In genomic region chr10:51313259-51313658, GRCh38 we compare ENCODE assay signal across 25 cellular contexts.
DNase-seq lines count a peak whose midpoint lies in the region; ATAC-seq, FAIRE-seq and TF ChIP-seq lines count a peak whose summit lies in the region.
"Had no signal": no experiment of that assay in that cellular context is flagged by ENCODE, and none has a peak within 500 bp of the region (broad histone marks: within the 10 kb centered on the region; RNA-seq: fewer than 3 reads in every experiment).

No MANE protein-coding gene starts in this region.

- CTCF ChIA-PET in activated CD4-positive, alpha-beta memory T cell treated with anti-CD3 and anti-CD28 coated beads, Interleukin-2, amount 10 ng/mL, durations not matched to agents 7 days and 5 days (lab: Charles Lee): no interaction called here
- CTCF ChIA-PET in activated CD4-positive, alpha-beta memory T cell treated with anti-CD3 and anti-CD28 coated beads for 36 hours (lab: Charles Lee): no interaction called here

- no peaks in the 10 kb centered on the region for H3K79me2 ChIP-seq in hepatocyte

- DNase-seq in hepatocyte (ENCODE audit: low spot score) (peak; percentile 25), mesothelial cell of epicardium (ENCODE audit: low spot score in 2 of 2, unreplicated experiment in 2 of 2) (no peak), small intestine (peak; percentile 60), left cardiac atrium (no peak), uterus (no peak)
- no peak for DNase-seq in activated CD4-positive, alpha-beta memory T cell treated with anti-CD3 and anti-CD28 coated beads, Interleukin-2, amount 10 ng/mL, durations not matched to agents 7 days and 5 days
- no peak for DNase-seq in activated CD4-positive, alpha-beta memory T cell treated with anti-CD3 and anti-CD28 coated beads for 36 hours
- DNase-seq: 8988T; ACHN; AML-193; Caco-2; Calu3; CD4-positive, alpha-beta T cell; CD8-positive, alpha-beta T cell; DMS79 treated with DMSO at 0.1 percent for 48 hours; GF-D8 had no signal

- H3K27ac ChIP-seq in hepatocyte: peak overlapping the region; percentile 46
- H3K27ac ChIP-seq in small intestine (ENCODE audit: low read depth in 1 of 2, low read length in 1 of 2): no peak overlapping the region
- peak overlapping the region in 1 of 2 donors; percentile 22 for H3K27ac ChIP-seq in uterus
- H3K27ac ChIP-seq: BLaER1 treated with 17β-estradiol and CSF1 and Interleukin-3, amounts not matched to agents 10 nM and 100 nM; C4-2B had no signal

- peaks cover 8% of the 10 kb centered on the region for H3K36me3 Mint-ChIP-seq in mesothelial cell of epicardium
- H3K36me3 Mint-ChIP-seq in nephron (ENCODE audit: low read depth): no peaks in the 10 kb centered on the region
- H3K36me3 Mint-ChIP-seq in activated CD4-positive, alpha-beta memory T cell treated with anti-CD3 and anti-CD28 coated beads, Interleukin-2, amount 10 ng/mL, durations not matched to agents 7 days and 5 days (ENCODE audit: low read depth): no peaks in the 10 kb centered on the region
- H3K36me3 Mint-ChIP-seq in activated CD4-positive, alpha-beta memory T cell treated with anti-CD3 and anti-CD28 coated beads for 36 hours: no peaks in the 10 kb centered on the region
- H3K36me3 Mint-ChIP-seq: CD8-positive, alpha-beta T cell had no signal

- H3K4me1 ChIP-seq in hepatocyte (ENCODE audit: insufficient read depth) (peaks cover 3% of the 10 kb centered on the region), small intestine (ENCODE audit: control insufficient read depth in 2 of 2, insufficient read depth in 1 of 2, low read depth in 1 of 2, low read length in 1 of 2) (peaks cover 0 to 7% of the 10 kb centered on the region in 2 donors), uterus (no peaks in the 10 kb centered on the region)
- H3K4me1 ChIP-seq: BLaER1 treated with 17β-estradiol and CSF1 and Interleukin-3, amounts not matched to agents 10 nM and 100 nM had no signal

- intact Hi-C loops in left cardiac atrium (cut with DNase I): no loop called here
- intact Hi-C loops in activated CD4-positive, alpha-beta memory T cell treated with anti-CD3 and anti-CD28 coated beads for 36 hours (cut with micrococcal nuclease): no loop called here
- intact Hi-C loops in uterus (cut with DNase I; ENCODE audit: low total_unique reads): no loop called here

- H3K4me1 Mint-ChIP-seq in mesothelial cell of epicardium (peaks cover 34% of the 10 kb centered on the region), nephron (peaks cover 55% of the 10 kb centered on the region)
- H3K4me1 Mint-ChIP-seq in activated CD4-positive, alpha-beta memory T cell treated with anti-CD3 and anti-CD28 coated beads, Interleukin-2, amount 10 ng/mL, durations not matched to agents 7 days and 5 days: no peaks in the 10 kb centered on the region
- no peaks in the 10 kb centered on the region for H3K4me1 Mint-ChIP-seq in activated CD4-positive, alpha-beta memory T cell treated with anti-CD3 and anti-CD28 coated beads for 36 hours (ENCODE audit: low read depth)
- H3K4me1 Mint-ChIP-seq: B cell had no signal

- TF ChIP-seq POLR2A in uterus (IDR thresholded peaks at IDR 0.05): no peak

- no peak for TF ChIP-seq CTCF in hepatocyte (IDR thresholded peaks at IDR 0.05; ENCODE audit: poor library complexity)
- no peak for TF ChIP-seq CTCF in mesothelial cell of epicardium (IDR thresholded peaks at IDR 0.05; ENCODE audit: unreplicated experiment)
- TF ChIP-seq CTCF in nephron (IDR thresholded peaks at IDR 0.05; ENCODE audit: unreplicated experiment in 3 of 3): no peak
- TF ChIP-seq CTCF in uterus (IDR thresholded peaks at IDR 0.05): no peak

- H3K27me3 Mint-ChIP-seq in mesothelial cell of epicardium (ENCODE audit: low read depth) (no peaks in the 10 kb centered on the region), nephron (ENCODE audit: low read depth) (no peaks in the 10 kb centered on the region)
- H3K27me3 Mint-ChIP-seq in activated CD4-positive, alpha-beta memory T cell treated with anti-CD3 and anti-CD28 coated beads, Interleukin-2, amount 10 ng/mL, durations not matched to agents 7 days and 5 days: no peaks in the 10 kb centered on the region
- H3K27me3 Mint-ChIP-seq in activated CD4-positive, alpha-beta memory T cell treated with anti-CD3 and anti-CD28 coated beads for 36 hours: no peaks in the 10 kb centered on the region
- H3K27me3 Mint-ChIP-seq: B cell; CD4-positive, alpha-beta T cell had no signal

- H3K9me2 ChIP-seq in hepatocyte (replicated peaks; ENCODE audit: insufficient read depth): no peaks in the 10 kb centered on the region

- no peak for ATAC-seq in left cardiac atrium
- ATAC-seq: CD8-positive, alpha-beta T cell had no signal

- H3K4me3 Mint-ChIP-seq in mesothelial cell of epicardium (no peak overlapping the region), nephron (no peak overlapping the region)
- H3K4me3 Mint-ChIP-seq in activated CD4-positive, alpha-beta memory T cell treated with anti-CD3 and anti-CD28 coated beads, Interleukin-2, amount 10 ng/mL, durations not matched to agents 7 days and 5 days: no peak overlapping the region
- H3K4me3 Mint-ChIP-seq in activated CD4-positive, alpha-beta memory T cell treated with anti-CD3 and anti-CD28 coated beads for 36 hours: no peak overlapping the region
- H3K4me3 Mint-ChIP-seq: B cell; CD4-positive, alpha-beta T cell; CD8-positive, alpha-beta T cell had no signal

- H3K4me3 ChIP-seq in hepatocyte (no peak overlapping the region), small intestine (ENCODE audit: low read depth in 1 of 2, low read length in 2 of 2) (no peak overlapping the region), uterus (no peak overlapping the region)
- H3K4me3 ChIP-seq: BLaER1 treated with 17β-estradiol and CSF1 and Interleukin-3, amounts not matched to agents 10 nM and 100 nM had no signal

- FAIRE-seq in small intestine (lab: Jason Lieb, UNC): no peak
- FAIRE-seq: A204.1, D721Med, G401.6, GM12891, GM19239 had no signal

- H3K27me3 ChIP-seq in hepatocyte (no peaks in the 10 kb centered on the region), small intestine (ENCODE audit: control insufficient read depth in 2 of 2, insufficient read depth in 2 of 2, low read length in 2 of 2) (no peaks in the 10 kb centered on the region), uterus (no peaks in the 10 kb centered on the region)
- H3K27me3 ChIP-seq: BLaER1 treated with 17β-estradiol and CSF1 and Interleukin-3, amounts not matched to agents 10 nM and 100 nM had no signal

- H3K9me3 Mint-ChIP-seq in mesothelial cell of epicardium (peaks cover 10% of the 10 kb centered on the region), nephron (no peaks in the 10 kb centered on the region)
- no peaks in the 10 kb centered on the region for H3K9me3 Mint-ChIP-seq in activated CD4-positive, alpha-beta memory T cell treated with anti-CD3 and anti-CD28 coated beads, Interleukin-2, amount 10 ng/mL, durations not matched to agents 7 days and 5 days
- H3K9me3 Mint-ChIP-seq in activated CD4-positive, alpha-beta memory T cell treated with anti-CD3 and anti-CD28 coated beads for 36 hours: no peaks in the 10 kb centered on the region
- H3K9me3 Mint-ChIP-seq: CD8-positive, alpha-beta T cell had no signal

- H4K20me1 ChIP-seq in hepatocyte (ENCODE audit: insufficient read depth, poor library complexity, severe bottlenecking): no peaks in the 10 kb centered on the region
- H4K20me1 ChIP-seq: BLaER1 treated with 17β-estradiol and CSF1 and Interleukin-3, amounts not matched to agents 10 nM and 100 nM had no signal

- H3K9me3 ChIP-seq in hepatocyte (ENCODE audit: low read depth) (no peaks in the 10 kb centered on the region), small intestine (ENCODE audit: control insufficient read depth, low read depth) (no peaks in the 10 kb centered on the region), uterus (no peaks in the 10 kb centered on the region)
- H3K9me3 ChIP-seq: BLaER1 treated with 17β-estradiol and CSF1 and Interleukin-3, amounts not matched to agents 10 nM and 100 nM; Caco-2 had no signal

- H3K36me3 ChIP-seq in hepatocyte (replicated peaks; ENCODE audit: insufficient read depth, low read depth): no peaks in the 10 kb centered on the region
- H3K36me3 ChIP-seq in small intestine (ENCODE audit: control insufficient read depth in 2 of 2, insufficient read depth in 2 of 2, low read length in 2 of 2): no peaks in the 10 kb centered on the region
- H3K36me3 ChIP-seq in uterus: no peaks in the 10 kb centered on the region
- H3K36me3 ChIP-seq: BLaER1 treated with 17β-estradiol and CSF1 and Interleukin-3, amounts not matched to agents 10 nM and 100 nM had no signal

- POLR2A ChIA-PET in activated CD4-positive, alpha-beta memory T cell treated with anti-CD3 and anti-CD28 coated beads, Interleukin-2, amount 10 ng/mL, durations not matched to agents 7 days and 5 days (lab: Charles Lee): no interaction called here
- POLR2A ChIA-PET in activated CD4-positive, alpha-beta memory T cell treated with anti-CD3 and anti-CD28 coated beads for 36 hours (lab: Charles Lee): no interaction called here

- 75% methylated on average over 2 of the region's 2 CpGs for WGBS in hepatocyte (ENCODE audit: low lambda C conversion rate, missing lambda C conversion rate)
- 19 to 58% (median 24%) methylated on average over 2 of the region's 2 CpGs for whole genome bisulfite sequencing in small intestine, 3 donors

- peak overlapping the region; percentile 14 for H3K4me2 ChIP-seq in hepatocyte
- H3K4me2 ChIP-seq: BLaER1 treated with 17β-estradiol and CSF1 and Interleukin-3, amounts not matched to agents 10 nM and 100 nM had no signal

- H2AFZ ChIP-seq in hepatocyte: no peak overlapping the region

- H3K27ac Mint-ChIP-seq in mesothelial cell of epicardium (peak overlapping the region; percentile 8), nephron (peak overlapping the region; percentile 80 to 92 (median 83))
- H3K27ac Mint-ChIP-seq in activated CD4-positive, alpha-beta memory T cell treated with anti-CD3 and anti-CD28 coated beads, Interleukin-2, amount 10 ng/mL, durations not matched to agents 7 days and 5 days: no peak overlapping the region
- no peak overlapping the region for H3K27ac Mint-ChIP-seq in activated CD4-positive, alpha-beta memory T cell treated with anti-CD3 and anti-CD28 coated beads for 36 hours
- H3K27ac Mint-ChIP-seq: B cell; CD4-positive, alpha-beta T cell; CD8-positive, alpha-beta T cell had no signal

Comparison
In these comparisons a context has a peak if more than half of its experiments do, and no peak if none do; other contexts are left out.
1. DNase-seq: peak in hepatocyte (single experiment) and small intestine (single experiment); none in mesothelial cell of epicardium (0 of 2), left cardiac atrium (single experiment), activated CD4-positive, alpha-beta memory T cell treated with anti-CD3 and anti-CD28 coated beads, Interleukin-2, amount 10 ng/mL, durations not matched to agents 7 days and 5 days (single experiment), activated CD4-positive, alpha-beta memory T cell treated with anti-CD3 and anti-CD28 coated beads for 36 hours (single experiment) and uterus (0 of 2).
2. H3K27ac Mint-ChIP-seq: peak in mesothelial cell of epicardium (single experiment) and nephron (3 of 3); none in activated CD4-positive, alpha-beta memory T cell treated with anti-CD3 and anti-CD28 coated beads, Interleukin-2, amount 10 ng/mL, durations not matched to agents 7 days and 5 days (single experiment) and activated CD4-positive, alpha-beta memory T cell treated with anti-CD3 and anti-CD28 coated beads for 36 hours (single experiment).